In genomic region chr19:34428549-34429285, GRCh38 we compare ENCODE assay signal across 8 cellular contexts. TPM values are rescaled to one million over a fixed set of nuclear protein-coding genes. Genes with fewer than 3 reads are reported as not detected.
DNase-seq lines count a peak whose midpoint lies in the region; ATAC-seq and TF ChIP-seq lines count a peak whose summit lies in the region.

No MANE protein-coding gene starts in this region.

- ATAC-seq in Right ventricle myocardium inferior (peak; percentile 75), HG02798 (IDR thresholded peaks at IDR 0.05; ENCODE audit: poor library complexity, unreplicated experiment) (peak; percentile 47)

- H3K9me2 ChIP-seq in hepatocyte (replicated peaks; ENCODE audit: insufficient read depth) = no peaks in the 10 kb centered on the region

- peaks cover 46% of the 10 kb centered on the region for H4K20me1 ChIP-seq in hepatocyte (ENCODE audit: insufficient read depth, poor library complexity, severe bottlenecking)

- intact Hi-C loops in Right ventricle myocardium inferior (cut with DNase I) = loop anchor here (2.0 kb wide), 2 partner anchors 30 to 72 kb away; no protein-coding TSS in a partner anchor
- intact Hi-C loops in cardiac septum (cut with DNase I) = loop anchor here (5.0 kb wide), 3 partner anchors 54 to 256 kb away; partner anchors contain the start of genes LSM14A and WTIP

- peak overlapping the region; percentile 98 for H3K4me3 ChIP-seq in hepatocyte

- no peaks in the 10 kb centered on the region for H3K27me3 ChIP-seq in hepatocyte

- H3K79me2 ChIP-seq in hepatocyte = peaks cover 55% of the 10 kb centered on the region

- DNase-seq in Right ventricle myocardium inferior (ENCODE audit: missing footprints) = no peak
- no peak for DNase-seq in cardiac septum (ENCODE audit: low spot score)
- DNase-seq in NOMO-1 treated with DMSO at 0.1 percent for 48 hours (lab: John Stamatoyannopoulos, UW; ENCODE audit: unreplicated experiment) = peak; percentile 7
- peak; percentile 20 for DNase-seq in amniotic epithelial cell (ENCODE audit: low read depth)
- peak; percentile 58 for DNase-seq in hepatocyte (ENCODE audit: low spot score)
- peak; percentile 64 for DNase-seq in retina
- no peak for DNase-seq in NCI-H1092 treated with DMSO at 0.1 percent for 48 hours (lab: John Stamatoyannopoulos, UW)

- TF ChIP-seq CTCF in hepatocyte (IDR thresholded peaks at IDR 0.05; ENCODE audit: poor library complexity) = no peak

- under 1% methylated on average over 46 of the region's 68 CpGs for WGBS in hepatocyte (ENCODE audit: low lambda C conversion rate, missing lambda C conversion rate)

- no peaks in the 10 kb centered on the region for H3K9me3 ChIP-seq in hepatocyte (ENCODE audit: low read depth)

- H3K36me3 ChIP-seq in hepatocyte (replicated peaks; ENCODE audit: insufficient read depth, low read depth) = no peaks in the 10 kb centered on the region

- H2AFZ ChIP-seq in hepatocyte = peak overlapping the region; percentile 96

- peaks cover 18% of the 10 kb centered on the region for H3K4me1 ChIP-seq in hepatocyte (ENCODE audit: insufficient read depth)

- peak overlapping the region; percentile 91 for H3K4me2 ChIP-seq in hepatocyte

- peak overlapping the region; percentile 96 for H3K27ac ChIP-seq in hepatocyte

RNA-seq across cellular contexts. Expression of gene UBA2, which starts 0.5 kb away (rescaled TPM):
- 42.4 TPM for total RNA-seq in Right ventricle myocardium inferior
- total RNA-seq in cardiac septum = 49.3 TPM
- total RNA-seq in hepatocyte = 112 and 125 TPM in 2 replicates
- polyA plus RNA-seq in hepatocyte = 61.4 and 65.0 TPM in 2 replicates

RNA-seq across cellular contexts. Expression of gene PDCD2L, which starts 24.5 kb away (rescaled TPM):
- total RNA-seq in Right ventricle myocardium inferior (10.6 TPM), cardiac septum (8.5 TPM), hepatocyte (9.8 and 12.4 TPM in 2 replicates)
- 6.3 and 7.3 TPM in 2 replicates for polyA plus RNA-seq in hepatocyte

RNA-seq across cellular contexts. Expression of gene WTIP, which starts 52.8 kb away (rescaled TPM):
- 21.8 TPM for total RNA-seq in Right ventricle myocardium inferior
- total RNA-seq in cardiac septum = 34.7 TPM
- total RNA-seq in hepatocyte = 21.5 and 29.3 TPM in 2 replicates
- polyA plus RNA-seq in hepatocyte = 17.1 and 18.1 TPM in 2 replicates

Comparison
In these comparisons a context has a peak if more than half of its experiments do, and no peak if none do; other contexts are left out.
1. DNase-seq: peak in NOMO-1 treated with DMSO at 0.1 percent for 48 hours (single experiment), amniotic epithelial cell (single experiment), hepatocyte (single experiment) and retina (single experiment); none in Right ventricle myocardium inferior (single experiment), cardiac septum (single experiment) and NCI-H1092 treated with DMSO at 0.1 percent for 48 hours (single experiment).